Comparison of ENCODE assay signal across 1 cellular context in the genomic region with DNA sequence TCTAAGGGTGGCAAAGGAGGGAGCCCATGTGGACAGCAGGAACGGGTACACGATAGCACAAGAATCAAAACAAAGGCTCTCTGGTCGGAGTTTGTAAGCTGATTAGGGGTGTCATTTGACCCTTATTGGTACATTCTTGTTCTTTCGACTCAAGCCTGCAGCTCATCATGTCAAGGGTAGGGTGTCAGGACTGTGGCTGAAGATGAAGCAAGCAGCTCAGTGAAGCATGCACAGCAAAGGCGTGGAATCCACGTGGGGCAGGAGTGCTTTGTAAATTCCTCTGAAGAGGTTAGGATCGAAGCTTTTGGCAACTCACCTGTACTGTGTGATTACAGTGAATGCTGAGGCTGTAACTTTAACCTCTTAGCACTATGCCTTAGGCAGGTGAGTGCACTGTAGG.
TF ChIP-seq lines count a peak whose summit lies in the region.

No MANE protein-coding gene starts in this region.

TF ChIP-seq in GM12878, 131 proteins besides CTCF, POLR2A, EP300 and RAD21:
- TF ChIP-seq, protein P1, sequence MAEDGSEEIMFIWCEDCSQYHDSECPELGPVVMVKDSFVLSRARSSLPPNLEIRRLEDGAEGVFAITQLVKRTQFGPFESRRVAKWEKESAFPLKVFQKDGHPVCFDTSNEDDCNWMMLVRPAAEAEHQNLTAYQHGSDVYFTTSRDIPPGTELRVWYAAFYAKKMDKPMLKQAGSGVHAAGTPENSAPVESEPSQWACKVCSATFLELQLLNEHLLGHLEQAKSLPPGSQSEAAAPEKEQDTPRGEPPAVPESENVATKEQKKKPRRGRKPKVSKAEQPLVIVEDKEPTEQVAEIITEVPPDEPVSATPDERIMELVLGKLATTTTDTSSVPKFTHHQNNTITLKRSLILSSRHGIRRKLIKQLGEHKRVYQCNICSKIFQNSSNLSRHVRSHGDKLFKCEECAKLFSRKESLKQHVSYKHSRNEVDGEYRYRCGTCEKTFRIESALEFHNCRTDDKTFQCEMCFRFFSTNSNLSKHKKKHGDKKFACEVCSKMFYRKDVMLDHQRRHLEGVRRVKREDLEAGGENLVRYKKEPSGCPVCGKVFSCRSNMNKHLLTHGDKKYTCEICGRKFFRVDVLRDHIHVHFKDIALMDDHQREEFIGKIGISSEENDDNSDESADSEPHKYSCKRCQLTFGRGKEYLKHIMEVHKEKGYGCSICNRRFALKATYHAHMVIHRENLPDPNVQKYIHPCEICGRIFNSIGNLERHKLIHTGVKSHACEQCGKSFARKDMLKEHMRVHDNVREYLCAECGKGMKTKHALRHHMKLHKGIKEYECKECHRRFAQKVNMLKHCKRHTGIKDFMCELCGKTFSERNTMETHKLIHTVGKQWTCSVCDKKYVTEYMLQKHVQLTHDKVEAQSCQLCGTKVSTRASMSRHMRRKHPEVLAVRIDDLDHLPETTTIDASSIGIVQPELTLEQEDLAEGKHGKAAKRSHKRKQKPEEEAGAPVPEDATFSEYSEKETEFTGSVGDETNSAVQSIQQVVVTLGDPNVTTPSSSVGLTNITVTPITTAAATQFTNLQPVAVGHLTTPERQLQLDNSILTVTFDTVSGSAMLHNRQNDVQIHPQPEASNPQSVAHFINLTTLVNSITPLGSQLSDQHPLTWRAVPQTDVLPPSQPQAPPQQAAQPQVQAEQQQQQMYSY (CRISPR knock-in tag; IDR thresholded peaks at IDR 0.05) = no peak
- TF ChIP-seq, protein P2, sequence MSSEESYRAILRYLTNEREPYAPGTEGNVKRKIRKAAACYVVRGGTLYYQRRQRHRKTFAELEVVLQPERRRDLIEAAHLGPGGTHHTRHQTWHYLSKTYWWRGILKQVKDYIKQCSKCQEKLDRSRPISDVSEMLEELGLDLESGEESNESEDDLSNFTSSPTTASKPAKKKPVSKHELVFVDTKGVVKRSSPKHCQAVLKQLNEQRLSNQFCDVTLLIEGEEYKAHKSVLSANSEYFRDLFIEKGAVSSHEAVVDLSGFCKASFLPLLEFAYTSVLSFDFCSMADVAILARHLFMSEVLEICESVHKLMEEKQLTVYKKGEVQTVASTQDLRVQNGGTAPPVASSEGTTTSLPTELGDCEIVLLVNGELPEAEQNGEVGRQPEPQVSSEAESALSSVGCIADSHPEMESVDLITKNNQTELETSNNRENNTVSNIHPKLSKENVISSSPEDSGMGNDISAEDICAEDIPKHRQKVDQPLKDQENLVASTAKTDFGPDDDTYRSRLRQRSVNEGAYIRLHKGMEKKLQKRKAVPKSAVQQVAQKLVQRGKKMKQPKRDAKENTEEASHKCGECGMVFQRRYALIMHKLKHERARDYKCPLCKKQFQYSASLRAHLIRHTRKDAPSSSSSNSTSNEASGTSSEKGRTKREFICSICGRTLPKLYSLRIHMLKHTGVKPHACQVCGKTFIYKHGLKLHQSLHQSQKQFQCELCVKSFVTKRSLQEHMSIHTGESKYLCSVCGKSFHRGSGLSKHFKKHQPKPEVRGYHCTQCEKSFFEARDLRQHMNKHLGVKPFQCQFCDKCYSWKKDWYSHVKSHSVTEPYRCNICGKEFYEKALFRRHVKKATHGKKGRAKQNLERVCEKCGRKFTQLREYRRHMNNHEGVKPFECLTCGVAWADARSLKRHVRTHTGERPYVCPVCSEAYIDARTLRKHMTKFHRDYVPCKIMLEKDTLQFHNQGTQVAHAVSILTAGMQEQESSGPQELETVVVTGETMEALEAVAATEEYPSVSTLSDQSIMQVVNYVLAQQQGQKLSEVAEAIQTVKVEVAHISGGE (CRISPR knock-in tag; IDR thresholded peaks at IDR 0.05) = no peak
- no peak for TF ChIP-seq FOS (IDR thresholded peaks at IDR 0.05; ENCODE audit: borderline replicate concordance, extremely low read depth, insufficient read length)
- TF ChIP-seq KLF5 (IDR thresholded peaks at IDR 0.05; ENCODE audit: partially characterized antibody) = no peak
- peak; percentile 37; the same call in 1 of the 2 replicates for TF ChIP-seq PAX5 (IDR thresholded peaks at IDR 0.05; ENCODE audit: borderline replicate concordance, low read depth, low read length)
- TF ChIP-seq BACH1 (IDR thresholded peaks at IDR 0.05; ENCODE audit: borderline replicate concordance) = no peak
